1 cellular context compared by ENCODE assay signal in genomic region chr7:101222275-101222830, GRCh38.
TF ChIP-seq lines count a peak whose summit lies in the region.

No MANE protein-coding gene starts in this region.

TF ChIP-seq in WTC11, 78 proteins besides CTCF, POLR2A, EP300 and RAD21 (continued from another document):
- no peak for TF ChIP-seq GTF2I (CRISPR knock-in tag; conservative IDR thresholded peaks at IDR 0.05)
- no peak for TF ChIP-seq E2F5 (CRISPR knock-in tag; IDR thresholded peaks at IDR 0.05)
- TF ChIP-seq ZNF263 (CRISPR knock-in tag; IDR thresholded peaks at IDR 0.05; ENCODE audit: low read depth) = no peak
- no peak for TF ChIP-seq SMAD4 (CRISPR knock-in tag; IDR thresholded peaks at IDR 0.05)
- TF ChIP-seq NR2C2 (CRISPR knock-in tag; IDR thresholded peaks at IDR 0.05) = no peak
- TF ChIP-seq, protein P1, sequence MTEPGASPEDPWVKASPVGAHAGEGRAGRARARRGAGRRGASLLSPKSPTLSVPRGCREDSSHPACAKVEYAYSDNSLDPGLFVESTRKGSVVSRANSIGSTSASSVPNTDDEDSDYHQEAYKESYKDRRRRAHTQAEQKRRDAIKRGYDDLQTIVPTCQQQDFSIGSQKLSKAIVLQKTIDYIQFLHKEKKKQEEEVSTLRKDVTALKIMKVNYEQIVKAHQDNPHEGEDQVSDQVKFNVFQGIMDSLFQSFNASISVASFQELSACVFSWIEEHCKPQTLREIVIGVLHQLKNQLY (CRISPR knock-in tag; IDR thresholded peaks at IDR 0.05) = no peak
- no peak for TF ChIP-seq FOXP4 (CRISPR knock-in tag; IDR thresholded peaks at IDR 0.05)
